ENCODE assay signal across 19 cellular contexts in genomic region chr2:177231270-177231669, GRCh38. TPM values are rescaled to one million over a fixed set of nuclear protein-coding genes. Genes with fewer than 3 reads are reported as not detected.
DNase-seq lines count a peak whose midpoint lies in the region; ATAC-seq, FAIRE-seq and TF ChIP-seq lines count a peak whose summit lies in the region.
"Had no signal": no experiment of that assay in that cellular context is flagged by ENCODE, and none has a peak within 500 bp of the region (broad histone marks: within the 10 kb centered on the region; RNA-seq: fewer than 3 reads in every experiment).

No MANE protein-coding gene starts in this region.

- peaks cover 0 to 44% (median 0%) of the 10 kb centered on the region in 3 donors for H3K36me3 ChIP-seq in Peyer's patch

- no peak for ATAC-seq in CD4-positive, alpha-beta T cell (ENCODE audit: poor library complexity)
- ATAC-seq in natural killer cell (no peak), GM18867 (IDR thresholded peaks at IDR 0.05; ENCODE audit: unreplicated experiment) (no peak)
- ATAC-seq: body of pancreas, lower lobe of right lung had no signal

- TF ChIP-seq POLR2A in GM12891 (IDR thresholded peaks at IDR 0.05; ENCODE audit: low read depth, low read length) (peak; percentile 59; the same call in 1 of the 2 replicates), Peyer's patch (IDR thresholded peaks at IDR 0.05) (no peak)

- no peak overlapping the region for H3K4me3 Mint-ChIP-seq in CD4-positive, alpha-beta T cell
- H3K4me3 Mint-ChIP-seq in activated T-helper 2 cell treated with anti-CD3 and anti-CD28 coated beads, Interferon-gamma antibody, Interleukin-2, Interleukin-4, amounts not matched to agents 10 μg/mL and 5 μg/mL and 100 μg/mL, durations not matched to agents 14 hours and 24 hours and 36 hours (ENCODE audit: low read depth), result no peak overlapping the region
- H3K4me3 Mint-ChIP-seq in natural killer cell, result no peak overlapping the region
- H3K4me3 Mint-ChIP-seq: naive B cell had no signal

- no peak for FAIRE-seq in GM12891 (lab: Jason Lieb, UNC)
- FAIRE-seq: islet of Langerhans had no signal

- H3K27me3 Mint-ChIP-seq in CD4-positive, alpha-beta T cell, result no peaks in the 10 kb centered on the region
- H3K27me3 Mint-ChIP-seq in activated T-helper 2 cell treated with anti-CD3 and anti-CD28 coated beads, Interferon-gamma antibody, Interleukin-2, Interleukin-4, amounts not matched to agents 10 μg/mL and 5 μg/mL and 100 μg/mL, durations not matched to agents 14 hours and 24 hours and 36 hours (ENCODE audit: low read depth), result no peaks in the 10 kb centered on the region
- no peaks in the 10 kb centered on the region for H3K27me3 Mint-ChIP-seq in natural killer cell (ENCODE audit: low read depth in 2 of 2)
- H3K27me3 Mint-ChIP-seq: naive B cell had no signal

- CTCF ChIA-PET in CD4-positive, alpha-beta T cell (lab: Charles Lee), result interaction anchor here (0.7 to 3.8 kb wide), 3 partner anchors 8 to 67 kb away, joined by 4 to 17 read pairs (median 5); no protein-coding TSS in a partner anchor

- no peak overlapping the region for H3K4me3 ChIP-seq in Peyer's patch
- H3K4me3 ChIP-seq: body of pancreas, lower lobe of right lung, testis had no signal

- POLR2A ChIA-PET in CD4-positive, alpha-beta T cell (lab: Charles Lee), result interaction anchor here (0.7 to 10.4 kb wide), 4 partner anchors 8 to 33 kb away, joined by 5 to 141 read pairs (median 14); partner anchors contain the start of genes HNRNPA3 and NFE2L2

- DNase-seq in CD4-positive, alpha-beta T cell, result no peak
- DNase-seq in GM12891 (ENCODE audit: insufficient read length, low spot score) (no peak), natural killer cell (no peak), activated gamma-delta T cell treated with Interleukin-2 at 50 U/mL for 16 hours (no peak), T-helper 9 cell (no peak), Peyer's patch (no peak)
- DNase-seq in activated T-helper 2 cell treated with anti-CD3 and anti-CD28 coated beads, Interferon-gamma antibody, Interleukin-2, Interleukin-4, amounts not matched to agents 10 μg/mL and 5 μg/mL and 100 μg/mL, durations not matched to agents 14 hours and 24 hours and 36 hours (ENCODE audit: low spot score), result no peak
- DNase-seq: activated CD4-positive, alpha-beta T cell treated with anti-CD3 and anti-CD28 coated beads, Interleukin-2, amount 50 U/mL, for 4 hours; activated gamma-delta T cell; body of pancreas; DMS153; lower lobe of right lung; naive B cell; NCI-H774; SK-N-SH; stimulated activated CD4-positive, alpha-beta T cell treated with anti-CD3 and anti-CD28 coated beads, Interleukin-4, amount 100 ng/mL, for 1 hour; testis had no signal

- H3K9me3 ChIP-seq in CD4-positive, alpha-beta T cell (ENCODE audit: control insufficient read depth, low read length), result no peaks in the 10 kb centered on the region
- no peaks in the 10 kb centered on the region for H3K9me3 ChIP-seq in Peyer's patch
- H3K9me3 ChIP-seq: body of pancreas, lower lobe of right lung, SK-N-SH, testis had no signal

- no peaks in the 10 kb centered on the region for H3K27me3 ChIP-seq in CD4-positive, alpha-beta T cell (ENCODE audit: control insufficient read depth, insufficient read depth, low read length)
- no peaks in the 10 kb centered on the region for H3K27me3 ChIP-seq in Peyer's patch
- H3K27me3 ChIP-seq: body of pancreas, testis had no signal

- intact Hi-C loops in CD4-positive, alpha-beta T cell (cut with DNase I, micrococcal nuclease), result no loop called here
- intact Hi-C loops in activated T-helper 2 cell treated with anti-CD3 and anti-CD28 coated beads, Interferon-gamma antibody, Interleukin-2, Interleukin-4, amounts not matched to agents 10 μg/mL and 5 μg/mL and 100 μg/mL, durations not matched to agents 14 hours and 24 hours and 36 hours (cut with micrococcal nuclease), result no loop called here
- intact Hi-C loops in natural killer cell (cut with micrococcal nuclease), result no loop called here

- peaks cover 0 to 12% (median 0%) of the 10 kb centered on the region in 4 donors for H3K4me1 ChIP-seq in Peyer's patch

- peaks cover 69% of the 10 kb centered on the region for H3K4me1 Mint-ChIP-seq in CD4-positive, alpha-beta T cell (ENCODE audit: low read depth)
- H3K4me1 Mint-ChIP-seq in activated T-helper 2 cell treated with anti-CD3 and anti-CD28 coated beads, Interferon-gamma antibody, Interleukin-2, Interleukin-4, amounts not matched to agents 10 μg/mL and 5 μg/mL and 100 μg/mL, durations not matched to agents 14 hours and 24 hours and 36 hours (ENCODE audit: low read depth), result peaks cover 48% of the 10 kb centered on the region
- peaks cover 60 to 62% of the 10 kb centered on the region in 2 donors for H3K4me1 Mint-ChIP-seq in natural killer cell

- no peak overlapping the region for H3K27ac ChIP-seq in CD4-positive, alpha-beta T cell (ENCODE audit: low read depth, low read length)
- no peak overlapping the region for H3K27ac ChIP-seq in Peyer's patch
- H3K27ac ChIP-seq: body of pancreas, lower lobe of right lung, testis had no signal

- no peak for TF ChIP-seq CTCF in CD4-positive, alpha-beta T cell (IDR thresholded peaks at IDR 0.05)
- no peak for TF ChIP-seq CTCF in natural killer cell (IDR thresholded peaks at IDR 0.05)
- TF ChIP-seq CTCF in Peyer's patch (IDR thresholded peaks at IDR 0.05), result no peak

- H3K36me3 Mint-ChIP-seq in CD4-positive, alpha-beta T cell (ENCODE audit: low read depth), result peaks cover 85% of the 10 kb centered on the region
- H3K36me3 Mint-ChIP-seq in activated T-helper 2 cell treated with anti-CD3 and anti-CD28 coated beads, Interferon-gamma antibody, Interleukin-2, Interleukin-4, amounts not matched to agents 10 μg/mL and 5 μg/mL and 100 μg/mL, durations not matched to agents 14 hours and 24 hours and 36 hours (ENCODE audit: low read depth), result peaks cover 81% of the 10 kb centered on the region
- H3K36me3 Mint-ChIP-seq in natural killer cell, result peaks cover 19% of the 10 kb centered on the region

- H3K27ac Mint-ChIP-seq in CD4-positive, alpha-beta T cell, result peak overlapping the region; percentile 64
- H3K27ac Mint-ChIP-seq in activated T-helper 2 cell treated with anti-CD3 and anti-CD28 coated beads, Interferon-gamma antibody, Interleukin-2, Interleukin-4, amounts not matched to agents 10 μg/mL and 5 μg/mL and 100 μg/mL, durations not matched to agents 14 hours and 24 hours and 36 hours, result peak overlapping the region; percentile 73
- H3K27ac Mint-ChIP-seq in natural killer cell, result peak overlapping the region; percentile 58 to 82

- H3K9me3 Mint-ChIP-seq in CD4-positive, alpha-beta T cell, result no peaks in the 10 kb centered on the region
- H3K9me3 Mint-ChIP-seq in activated T-helper 2 cell treated with anti-CD3 and anti-CD28 coated beads, Interferon-gamma antibody, Interleukin-2, Interleukin-4, amounts not matched to agents 10 μg/mL and 5 μg/mL and 100 μg/mL, durations not matched to agents 14 hours and 24 hours and 36 hours, result no peaks in the 10 kb centered on the region
- H3K9me3 Mint-ChIP-seq in natural killer cell, result no peaks in the 10 kb centered on the region
- H3K9me3 Mint-ChIP-seq: naive B cell had no signal

TF ChIP-seq in GM12891, 5 proteins besides CTCF, POLR2A, EP300 and RAD21:
- TF ChIP-seq PAX5 (IDR thresholded peaks at IDR 0.05; ENCODE audit: insufficient read depth, low read length, severe bottlenecking) (no peak), POLR2AphosphoS5 (IDR thresholded peaks at IDR 0.05; ENCODE audit: low read depth, low read length) (no peak; the same call in 1 of the 2 replicates), POU2F2 (IDR thresholded peaks at IDR 0.05; ENCODE audit: low read depth, low read length) (no peak), TAF1 (IDR thresholded peaks at IDR 0.05; ENCODE audit: low read depth, low read length) (no peak), SPI1 (IDR thresholded peaks at IDR 0.05; ENCODE audit: low read depth, low read length) (no peak)

RNA-seq across cellular contexts. Expression of gene HNRNPA3, which starts 18.7 kb away (rescaled TPM):
- total RNA-seq in CD4-positive, alpha-beta T cell, result 100 to 1,000 TPM; 162 to 167 TPM
- polyA plus RNA-seq in GM12891 (2012; ENCODE audit: low read depth, missing spikeins), result 339 TPM
- total RNA-seq in activated T-helper 2 cell treated with anti-CD3 and anti-CD28 coated beads, Interferon-gamma antibody, Interleukin-2, Interleukin-4, amounts not matched to agents 10 μg/mL and 5 μg/mL and 100 μg/mL, durations not matched to agents 14 hours and 24 hours and 36 hours, result 322 and 323 TPM in 2 replicates
- total RNA-seq in natural killer cell (100 to 1,000 TPM; 223 to 298 (median 289) TPM), Peyer's patch (100 to 1,000 TPM in 1 of 4 donors, 10 to 100 TPM in 3; 40.8 to 112 (median 60.5) TPM)

RNA-seq across cellular contexts. Expression of gene NFE2L2, which starts 33.3 kb away (rescaled TPM):
- total RNA-seq in CD4-positive, alpha-beta T cell, result 10 to 100 TPM; 53.3 to 57.8 TPM
- polyA plus RNA-seq in GM12891 (2012; ENCODE audit: low read depth, missing spikeins), result 15.0 TPM
- total RNA-seq in activated T-helper 2 cell treated with anti-CD3 and anti-CD28 coated beads, Interferon-gamma antibody, Interleukin-2, Interleukin-4, amounts not matched to agents 10 μg/mL and 5 μg/mL and 100 μg/mL, durations not matched to agents 14 hours and 24 hours and 36 hours, result 55.8 and 56.2 TPM in 2 replicates
- total RNA-seq in natural killer cell, result 10 to 100 TPM; 76.0 to 99.8 (median 84.6) TPM
- total RNA-seq in Peyer's patch, result 100 to 1,000 TPM in 2 of 4 donors, 10 to 100 TPM in 2; 85.3 to 162 (median 108) TPM
